9 cellular contexts compared by ENCODE assay signal in genomic region chr5:88502179-88503064, GRCh38.
A peak's percentile ranks its signal among the peaks of the same experiment; 100 is the strongest.
DNase-seq lines count a peak whose midpoint lies in the region; ATAC-seq and TF ChIP-seq lines count a peak whose summit lies in the region.
"Had no signal": no experiment of that assay in that cellular context is flagged by ENCODE, and none has a peak within 500 bp of the region (broad histone marks: within the 10 kb centered on the region; RNA-seq: fewer than 3 reads in every experiment).

No MANE protein-coding gene starts in this region.

- intact Hi-C loops in Calu3 (cut with micrococcal nuclease; ENCODE audit: unreplicated experiment) (no loop called here), lower lobe of right lung (cut with DNase I) (no loop called here)

- peak overlapping the region; percentile 62 for H3K4me3 Mint-ChIP-seq in Calu3 (ENCODE audit: low read depth, unreplicated experiment)
- H3K4me3 Mint-ChIP-seq in activated naive CD8-positive, alpha-beta T cell treated with anti-CD3 and anti-CD28 coated beads for 36 hours, result peak overlapping the region; percentile 85

- peak; percentile 93 for ATAC-seq in GM19397 (IDR thresholded peaks at IDR 0.05; ENCODE audit: unreplicated experiment)
- peak; percentile 90 for ATAC-seq in HG03378 (IDR thresholded peaks at IDR 0.05; ENCODE audit: unreplicated experiment)
- ATAC-seq in lower lobe of right lung, result peak in 1 of 2 donors; percentile 56

- H3K27me3 Mint-ChIP-seq in Calu3 (ENCODE audit: unreplicated experiment), result no peaks in the 10 kb centered on the region
- H3K27me3 Mint-ChIP-seq in activated naive CD8-positive, alpha-beta T cell treated with anti-CD3 and anti-CD28 coated beads for 36 hours, result no peaks in the 10 kb centered on the region

- peaks cover 4% of the 10 kb centered on the region for H3K9me3 Mint-ChIP-seq in Calu3 (ENCODE audit: low read depth, unreplicated experiment)
- no peaks in the 10 kb centered on the region for H3K9me3 Mint-ChIP-seq in activated naive CD8-positive, alpha-beta T cell treated with anti-CD3 and anti-CD28 coated beads for 36 hours

- no peaks in the 10 kb centered on the region for H3K36me3 Mint-ChIP-seq in Calu3 (ENCODE audit: insufficient read depth, unreplicated experiment)
- H3K36me3 Mint-ChIP-seq in activated naive CD8-positive, alpha-beta T cell treated with anti-CD3 and anti-CD28 coated beads for 36 hours, result no peaks in the 10 kb centered on the region

- H3K27ac ChIP-seq in lower lobe of right lung, result no peak overlapping the region
- H3K27ac ChIP-seq: SK-N-MC had no signal

- peak overlapping the region; percentile 57 for H3K4me3 ChIP-seq in lower lobe of right lung
- H3K4me3 ChIP-seq: SK-N-MC had no signal

- H3K9me3 ChIP-seq in lower lobe of right lung, result no peaks in the 10 kb centered on the region

- no peaks in the 10 kb centered on the region for H3K27me3 ChIP-seq in lower lobe of right lung (ENCODE audit: low read depth)

- peaks cover 8% of the 10 kb centered on the region for H3K4me1 ChIP-seq in lower lobe of right lung

- CTCF ChIA-PET in Calu3 (lab: Charles Lee), result interaction anchor here (0.6 to 1.1 kb wide), 2 partner anchors 17 to 783 kb away, joined by 3 to 6 read pairs; no protein-coding TSS in a partner anchor

- peaks cover 16% of the 10 kb centered on the region for H3K4me1 Mint-ChIP-seq in Calu3 (ENCODE audit: low read depth, unreplicated experiment)
- H3K4me1 Mint-ChIP-seq in activated naive CD8-positive, alpha-beta T cell treated with anti-CD3 and anti-CD28 coated beads for 36 hours, result peaks cover 15% of the 10 kb centered on the region

- BruUV-seq in Calu3 (replicated peaks; lab: Mats Ljungman, UMichigan), result no TSS peak

- no peaks in the 10 kb centered on the region for H3K36me3 ChIP-seq in lower lobe of right lung

- TF ChIP-seq CTCF in Calu3 (IDR thresholded peaks at IDR 0.05; ENCODE audit: unreplicated experiment) (no peak), lower lobe of right lung (IDR thresholded peaks at IDR 0.05) (no peak)

- H3K27ac Mint-ChIP-seq in Calu3 (ENCODE audit: unreplicated experiment), result peak overlapping the region; percentile 12
- peak overlapping the region; percentile 82 for H3K27ac Mint-ChIP-seq in activated naive CD8-positive, alpha-beta T cell treated with anti-CD3 and anti-CD28 coated beads for 36 hours

- DNase-seq in Calu3, result no peak
- no peak for DNase-seq in activated naive CD8-positive, alpha-beta T cell treated with anti-CD3 and anti-CD28 coated beads for 36 hours
- no peak for DNase-seq in lower lobe of right lung
- DNase-seq in COLO829 (ENCODE audit: low spot score), result no peak
- no peak for DNase-seq in NCI-H774 (lab: John Stamatoyannopoulos, UW)
- DNase-seq in DMS114 treated with DMSO at 0.1 percent for 48 hours (lab: John Stamatoyannopoulos, UW; ENCODE audit: unreplicated experiment), result no peak
